ENCODE assay signal across 8 cellular contexts in genomic region chr4:176791591-176792347, GRCh38. TPM values are rescaled to one million over a fixed set of nuclear protein-coding genes. Genes with fewer than 3 reads are reported as not detected.
DNase-seq lines count a peak whose midpoint lies in the region; ATAC-seq, FAIRE-seq and TF ChIP-seq lines count a peak whose summit lies in the region.

No MANE protein-coding gene starts in this region.

- H3K9me3 Mint-ChIP-seq in activated naive CD8-positive, alpha-beta T cell treated with anti-CD3 and anti-CD28 coated beads, Interleukin-2, amount 10 ng/mL, durations not matched to agents 7 days and 5 days = no peaks in the 10 kb centered on the region

- H3K4me3 ChIP-seq in iPS-15b (ENCODE audit: low read depth, low read length) (peak overlapping the region; percentile 66), small intestine (ENCODE audit: low read depth in 1 of 2, low read length in 2 of 2) (peak overlapping the region; percentile 20 to 50)

- FAIRE-seq in small intestine (lab: Jason Lieb, UNC) = no peak

- H3K9me3 ChIP-seq in iPS-15b (ENCODE audit: control insufficient read depth, insufficient read depth, low read length) (no peaks in the 10 kb centered on the region), small intestine (ENCODE audit: control insufficient read depth, low read depth) (no peaks in the 10 kb centered on the region)

- POLR2A ChIA-PET in GM10248 (lab: Yijun Ruan, JAX) = no interaction called here
- POLR2A ChIA-PET in activated naive CD8-positive, alpha-beta T cell treated with anti-CD3 and anti-CD28 coated beads, Interleukin-2, amount 10 ng/mL, durations not matched to agents 7 days and 5 days (lab: Charles Lee) = no interaction called here

- TF ChIP-seq POLR2A in erythroblast (IDR thresholded peaks at IDR 0.05; ENCODE audit: low read length) = no peak

- H3K27ac Mint-ChIP-seq in activated naive CD8-positive, alpha-beta T cell treated with anti-CD3 and anti-CD28 coated beads, Interleukin-2, amount 10 ng/mL, durations not matched to agents 7 days and 5 days = no peak overlapping the region

- no peak for TF ChIP-seq CTCF in GM10248 (IDR thresholded peaks at IDR 0.05; ENCODE audit: control extremely low read depth, extremely low read depth, low read depth, missing control alignments)

- no peaks in the 10 kb centered on the region for H3K4me1 ChIP-seq in iPS-15b (ENCODE audit: control insufficient read depth, insufficient read depth, low read length)
- no peaks in the 10 kb centered on the region for H3K4me1 ChIP-seq in small intestine (ENCODE audit: control insufficient read depth in 2 of 2, insufficient read depth in 1 of 2, low read depth in 1 of 2, low read length in 1 of 2)

- H3K36me3 ChIP-seq in iPS-15b (ENCODE audit: control insufficient read depth, insufficient read depth, low read length) (no peaks in the 10 kb centered on the region), small intestine (ENCODE audit: control insufficient read depth in 2 of 2, insufficient read depth in 2 of 2, low read length in 2 of 2) (no peaks in the 10 kb centered on the region)

- WGBS in small intestine, 3 donors = 4 to 7% (median 7%) methylated on average over 44 to 47 of the region's 47 CpGs

- peak overlapping the region in 1 of 2 donors; percentile 64 for H3K27ac ChIP-seq in small intestine (ENCODE audit: low read depth in 1 of 2, low read length in 1 of 2)

- peaks cover 46% of the 10 kb centered on the region for H3K27me3 Mint-ChIP-seq in activated naive CD8-positive, alpha-beta T cell treated with anti-CD3 and anti-CD28 coated beads, Interleukin-2, amount 10 ng/mL, durations not matched to agents 7 days and 5 days

- CTCF ChIA-PET in GM10248 (lab: Yijun Ruan, JAX) = no interaction called here

- H3K27me3 ChIP-seq in iPS-15b (ENCODE audit: control insufficient read depth, insufficient read depth, low read length) (peaks cover 34% of the 10 kb centered on the region), small intestine (ENCODE audit: control insufficient read depth in 2 of 2, insufficient read depth in 2 of 2, low read length in 2 of 2) (no peaks in the 10 kb centered on the region)

- H3K4me1 Mint-ChIP-seq in activated naive CD8-positive, alpha-beta T cell treated with anti-CD3 and anti-CD28 coated beads, Interleukin-2, amount 10 ng/mL, durations not matched to agents 7 days and 5 days = peaks cover 4% of the 10 kb centered on the region

- no peaks in the 10 kb centered on the region for H3K36me3 Mint-ChIP-seq in activated naive CD8-positive, alpha-beta T cell treated with anti-CD3 and anti-CD28 coated beads, Interleukin-2, amount 10 ng/mL, durations not matched to agents 7 days and 5 days

- ATAC-seq in HG02610 (IDR thresholded peaks at IDR 0.05; ENCODE audit: unreplicated experiment) (peak; percentile 31), HG03097 (IDR thresholded peaks at IDR 0.05; ENCODE audit: low FRiP score, unreplicated experiment) (no peak)
- no peak for ATAC-seq in activated naive CD8-positive, alpha-beta T cell treated with anti-CD3 and anti-CD28 coated beads, Interleukin-2, amount 10 ng/mL, durations not matched to agents 7 days and 5 days (ENCODE audit: low read depth)

- H3K4me3 Mint-ChIP-seq in activated naive CD8-positive, alpha-beta T cell treated with anti-CD3 and anti-CD28 coated beads, Interleukin-2, amount 10 ng/mL, durations not matched to agents 7 days and 5 days = peak overlapping the region; percentile 51

- H3K9ac ChIP-seq in iPS-15b (ENCODE audit: low read depth, low read length) = no peak overlapping the region

- DNase-seq in GM10248 (ENCODE audit: extremely low spot score) = peak; percentile 16
- DNase-seq in activated naive CD8-positive, alpha-beta T cell treated with anti-CD3 and anti-CD28 coated beads, Interleukin-2, amount 10 ng/mL, durations not matched to agents 7 days and 5 days = peak; percentile 32
- no peak for DNase-seq in small intestine
- DNase-seq in NCI-H226 = no peak
- no peak for DNase-seq in erythroblast (lab: John Stamatoyannopoulos, UW)

RNA-seq across cellular contexts. Expression of gene VEGFC, which starts 1.0 kb away (rescaled TPM):
- not detected for total RNA-seq in activated naive CD8-positive, alpha-beta T cell treated with anti-CD3 and anti-CD28 coated beads, Interleukin-2, amount 10 ng/mL, durations not matched to agents 7 days and 5 days
- 1 to 10 TPM in 1 of 3 donors, under 1 TPM in 1, not detected in 1; 0.81 to 9.1 TPM for polyA plus RNA-seq in small intestine

Comparison
In these comparisons a context has a peak if more than half of its experiments do, and no peak if none do; other contexts are left out.
1. DNase-seq: peak in GM10248 (single experiment) and activated naive CD8-positive, alpha-beta T cell treated with anti-CD3 and anti-CD28 coated beads, Interleukin-2, amount 10 ng/mL, durations not matched to agents 7 days and 5 days (single experiment); none in small intestine (single experiment), NCI-H226 (single experiment) and erythroblast (0 of 2).